8 cellular contexts compared by ENCODE assay signal in genomic region chr7:66557214-66558200, GRCh38.
DNase-seq lines count a peak whose midpoint lies in the region; ATAC-seq and TF ChIP-seq lines count a peak whose summit lies in the region.

No MANE protein-coding gene starts in this region.

- ATAC-seq in GM19328 (IDR thresholded peaks at IDR 0.05; ENCODE audit: unreplicated experiment), result peak; percentile 81
- ATAC-seq in GM19395 (IDR thresholded peaks at IDR 0.05; ENCODE audit: unreplicated experiment), result no peak

- H3K27me3 ChIP-seq in MM.1S (replicated peaks; ENCODE audit: insufficient read depth, low read length), result no peaks in the 10 kb centered on the region

- H4K20me1 ChIP-seq in MM.1S (ENCODE audit: insufficient read depth, low read length), result no peaks in the 10 kb centered on the region

- H3K9me2 ChIP-seq in MM.1S (replicated peaks; ENCODE audit: insufficient read depth, low read length), result no peaks in the 10 kb centered on the region

- H3K9ac ChIP-seq in MM.1S (ENCODE audit: low read length), result no peak overlapping the region

- TF ChIP-seq CTCF in AG10803 (conservative IDR thresholded peaks at IDR 0.05; ENCODE audit: low read length), result peak; percentile 84
- TF ChIP-seq CTCF in MM.1S (IDR thresholded peaks at IDR 0.05; ENCODE audit: low read length), result peak; percentile 93

- no peak overlapping the region for H3K4me2 ChIP-seq in MM.1S (ENCODE audit: low read depth, low read length)

- H3K27ac ChIP-seq in MM.1S (ENCODE audit: low read length), result no peak overlapping the region
- no peak overlapping the region for H3K27ac ChIP-seq in caudate nucleus (ENCODE audit: low read depth, low read length)

- no peaks in the 10 kb centered on the region for H3K9me3 ChIP-seq in MM.1S (replicated peaks; ENCODE audit: insufficient read depth, low read length)

- H3K4me1 ChIP-seq in MM.1S (ENCODE audit: low read length), result no peaks in the 10 kb centered on the region

- H2AFZ ChIP-seq in MM.1S (ENCODE audit: low read length), result no peak overlapping the region

- peaks cover 9% of the 10 kb centered on the region for H3K79me2 ChIP-seq in MM.1S (ENCODE audit: low read length)

- H3K4me3 ChIP-seq in AG10803 (ENCODE audit: low read length) (no peak overlapping the region), MM.1S (ENCODE audit: low read length) (no peak overlapping the region)

- no peaks in the 10 kb centered on the region for H3K36me3 ChIP-seq in MM.1S (replicated peaks; ENCODE audit: insufficient read depth, low read length)

- DNase-seq in AG10803 (ENCODE audit: low read depth) (peak; percentile 40), MM.1S (peak; percentile 38), caudate nucleus (lab: John Stamatoyannopoulos, UW) (peak in 55 of 61 donors; percentile 3 to 69 (median 36)), left kidney (ENCODE audit: low read depth, low spot score) (peak; percentile 77)
- DNase-seq in activated CD4-positive, CD25-positive, alpha-beta regulatory T cell treated with anti-CD3 and anti-CD28 coated beads, Interleukin-2, amount 50 U/mL, for 72 hours, result peak; percentile 84
- peak; percentile 77 to 80 for DNase-seq in stimulated activated CD4-positive, alpha-beta T cell treated with anti-CD3 and anti-CD28 coated beads, Interleukin-2, amount 100 ng/mL, for 48 hours

- H3F3A ChIP-seq in MM.1S (ENCODE audit: insufficient read depth, low read length), result no peaks in the 10 kb centered on the region
